In genomic region chr3:11634974-11635612, GRCh38 we compare ENCODE assay signal across 14 cellular contexts. TPM values are rescaled to one million over a fixed set of nuclear protein-coding genes. Genes with fewer than 3 reads are reported as not detected.
DNase-seq lines count a peak whose midpoint lies in the region; ATAC-seq and TF ChIP-seq lines count a peak whose summit lies in the region.
"Had no signal": no experiment of that assay in that cellular context is flagged by ENCODE, and none has a peak within 500 bp of the region (broad histone marks: within the 10 kb centered on the region; RNA-seq: fewer than 3 reads in every experiment).

No MANE protein-coding gene starts in this region.

- no peak overlapping the region for H3K27ac ChIP-seq in BLaER1
- H3K27ac ChIP-seq in esophagus muscularis mucosa (replicated peaks in 1 of 4): peak overlapping the region; percentile 62 to 93 (median 90)
- no peak overlapping the region for H3K27ac ChIP-seq in trophoblast cell (ENCODE audit: low read depth, low read length)

- peaks cover 9% of the 10 kb centered on the region for H3K36me3 Mint-ChIP-seq in activated T-helper 17 cell treated with anti-CD3 and anti-CD28 coated beads, Interleukin-2, amount 50 U/mL, for 72 hours (ENCODE audit: low read depth)

- H3K27ac Mint-ChIP-seq in activated T-helper 17 cell treated with anti-CD3 and anti-CD28 coated beads, Interleukin-2, amount 50 U/mL, for 72 hours: no peak overlapping the region

- H4K20me1 ChIP-seq in BLaER1 (peaks cover 100% of the 10 kb centered on the region), Loucy (ENCODE audit: insufficient read depth, low read length, poor library complexity, severe bottlenecking) (peaks cover 99% of the 10 kb centered on the region)

- no peak overlapping the region for H2AFZ ChIP-seq in Loucy (ENCODE audit: low read length)
- no peak overlapping the region for H2AFZ ChIP-seq in trophoblast cell (ENCODE audit: insufficient read depth, low read length, poor library complexity)

- H2AK5ac ChIP-seq in trophoblast cell (ENCODE audit: low read length): no peak overlapping the region

- no peak overlapping the region for H3K23ac ChIP-seq in trophoblast cell (ENCODE audit: low read length)

- H3K4me1 ChIP-seq in BLaER1 (peaks cover 73% of the 10 kb centered on the region), Loucy (ENCODE audit: insufficient read depth, low read length, poor library complexity, severe bottlenecking) (peaks cover 80% of the 10 kb centered on the region), esophagus muscularis mucosa (peaks cover 88 to 100% (median 100%) of the 10 kb centered on the region in 4 donors), trophoblast cell (ENCODE audit: control insufficient read depth in 1 of 2, insufficient read depth in 2 of 2, low read length in 2 of 2) (peaks cover 12 to 15% of the 10 kb centered on the region in 2 experiments)

- H3K4me2 ChIP-seq in BLaER1 (peak overlapping the region; percentile 25), Loucy (ENCODE audit: low read depth, low read length, poor library complexity, severe bottlenecking) (peak overlapping the region; percentile 97), trophoblast cell (ENCODE audit: low read length) (no peak overlapping the region)

- H3K36me3 ChIP-seq in BLaER1 (peaks cover 61% of the 10 kb centered on the region), Loucy (ENCODE audit: insufficient read depth, low read length) (peaks cover 8% of the 10 kb centered on the region; the same call in 1 of the 2 replicates), esophagus muscularis mucosa (no peaks in the 10 kb centered on the region), trophoblast cell (ENCODE audit: control insufficient read depth in 1 of 2, insufficient read depth in 2 of 2, low read length in 2 of 2) (peaks cover 0 to 2% of the 10 kb centered on the region in 2 experiments)
- H3K36me3 ChIP-seq: BE2C had no signal

- no peaks in the 10 kb centered on the region for H3K9me3 Mint-ChIP-seq in activated T-helper 17 cell treated with anti-CD3 and anti-CD28 coated beads, Interleukin-2, amount 50 U/mL, for 72 hours

- no peak overlapping the region for H3K4me3 ChIP-seq in BLaER1
- peak overlapping the region; percentile 85 for H3K4me3 ChIP-seq in Loucy (ENCODE audit: low read length, poor library complexity, severe bottlenecking)
- H3K4me3 ChIP-seq in esophagus muscularis mucosa: no peak overlapping the region
- H3K4me3 ChIP-seq in trophoblast cell (ENCODE audit: low read depth, low read length): no peak overlapping the region
- H3K4me3 ChIP-seq: GM12878 had no signal

- no peak overlapping the region for H4K8ac ChIP-seq in trophoblast cell (ENCODE audit: low read depth, low read length)

- H2BK12ac ChIP-seq in trophoblast cell (ENCODE audit: low read length): no peak overlapping the region

- peaks cover 100% of the 10 kb centered on the region for H3K79me2 ChIP-seq in Loucy (ENCODE audit: insufficient read depth, low read length)
- H3K79me2 ChIP-seq in trophoblast cell (ENCODE audit: control insufficient read depth, insufficient read depth, low read length, poor library complexity): peaks cover 16% of the 10 kb centered on the region

- H3K27me3 Mint-ChIP-seq in activated T-helper 17 cell treated with anti-CD3 and anti-CD28 coated beads, Interleukin-2, amount 50 U/mL, for 72 hours: no peaks in the 10 kb centered on the region

- H3K27me3 ChIP-seq in BLaER1: no peaks in the 10 kb centered on the region
- no peaks in the 10 kb centered on the region for H3K27me3 ChIP-seq in Loucy (ENCODE audit: insufficient read depth, low read length, poor library complexity, severe bottlenecking)
- H3K27me3 ChIP-seq in esophagus muscularis mucosa: no peaks in the 10 kb centered on the region
- no peaks in the 10 kb centered on the region for H3K27me3 ChIP-seq in trophoblast cell (ENCODE audit: insufficient read depth, low read length)
- H3K27me3 ChIP-seq: BE2C had no signal

- H3K4ac ChIP-seq in trophoblast cell (ENCODE audit: low read depth, low read length): peak overlapping the region; percentile 33

- H3K9ac ChIP-seq in BLaER1 (no peak overlapping the region), Loucy (ENCODE audit: low read depth, low read length, poor library complexity, severe bottlenecking) (peak overlapping the region; percentile 67), trophoblast cell (ENCODE audit: low read length) (no peak overlapping the region)

- ATAC-seq in activated T-helper 17 cell treated with anti-CD3 and anti-CD28 coated beads, Interleukin-2, amount 50 U/mL, for 72 hours (replicated peaks): no peak
- no peak for ATAC-seq in HG03159 (IDR thresholded peaks at IDR 0.05; ENCODE audit: unreplicated experiment)
- ATAC-seq: GM12878 had no signal

- TF ChIP-seq CTCF in Loucy (conservative IDR thresholded peaks at IDR 0.05; ENCODE audit: low read length) (no peak), esophagus muscularis mucosa (IDR thresholded peaks at IDR 0.05) (no peak)

- H2BK120ac ChIP-seq in trophoblast cell (ENCODE audit: insufficient read depth, low read length, poor library complexity): no peak overlapping the region

- no peak overlapping the region for H2BK5ac ChIP-seq in trophoblast cell (ENCODE audit: low read depth, low read length, poor library complexity)

- no peak overlapping the region for H3K14ac ChIP-seq in trophoblast cell (ENCODE audit: low read length)

- peaks cover 46% of the 10 kb centered on the region for H3K4me1 Mint-ChIP-seq in activated T-helper 17 cell treated with anti-CD3 and anti-CD28 coated beads, Interleukin-2, amount 50 U/mL, for 72 hours

- no peak for TF ChIP-seq EP300 in esophagus muscularis mucosa (IDR thresholded peaks at IDR 0.05)

- H3K9me3 ChIP-seq in BLaER1 (peaks cover 11% of the 10 kb centered on the region), Loucy (ENCODE audit: insufficient read depth, low read depth, low read length) (no peaks in the 10 kb centered on the region), esophagus muscularis mucosa (no peaks in the 10 kb centered on the region), trophoblast cell (ENCODE audit: insufficient read depth, low read depth, low read length) (no peaks in the 10 kb centered on the region)
- H3K9me3 ChIP-seq: BE2C had no signal

- no peak overlapping the region for H4K12ac ChIP-seq in trophoblast cell (ENCODE audit: low read depth, low read length)

- H3F3A ChIP-seq in Loucy (ENCODE audit: low read depth): no peaks in the 10 kb centered on the region

- H3K18ac ChIP-seq in trophoblast cell (ENCODE audit: low read length): no peak overlapping the region

- H4K91ac ChIP-seq in trophoblast cell (ENCODE audit: low read depth, low read length): no peak overlapping the region

- DNase-seq in esophagus muscularis mucosa (ENCODE audit: extremely low spot score): peak; percentile 45
- DNase-seq in trophoblast cell: no peak
- DNase-seq in SHP77 (lab: John Stamatoyannopoulos, UW): no peak
- DNase-seq in ureter (ENCODE audit: low spot score): no peak
- DNase-seq: activated CD4-positive, alpha-beta T cell treated with anti-CD3 and anti-CD28 coated beads for 48 hours; activated naive CD4-positive, alpha-beta T cell treated with Interleukin-2 at 50 U/mL for 16 hours; BE2C; occipital lobe; OCI-M1 had no signal

- H3K79me1 ChIP-seq in trophoblast cell (ENCODE audit: low read length): no peaks in the 10 kb centered on the region

- intact Hi-C loops in esophagus muscularis mucosa (cut with DNase I): no loop called here

- TF ChIP-seq POLR2A in esophagus muscularis mucosa (IDR thresholded peaks at IDR 0.05; ENCODE audit: low read depth): no peak

- no peaks in the 10 kb centered on the region for H3K9me2 ChIP-seq in Loucy (replicated peaks; ENCODE audit: low read depth, low read length)

- 41% methylated on average over 4 of the region's 4 CpGs for WGBS in esophagus muscularis mucosa
- no CpG with 5 or more reads among the region's 4 CpGs for WGBS in trophoblast cell (ENCODE audit: extremely low coverage, insufficient coverage, insufficient read length)

- no peak overlapping the region for H3K4me3 Mint-ChIP-seq in activated T-helper 17 cell treated with anti-CD3 and anti-CD28 coated beads, Interleukin-2, amount 50 U/mL, for 72 hours

RNA-seq across cellular contexts. Expression of gene VGLL4, which starts 8.6 kb away (rescaled TPM):
- 100 to 1,000 TPM in 1 of 4 donors, 10 to 100 TPM in 3; 51.5 to 222 (median 80.7) TPM for total RNA-seq in esophagus muscularis mucosa
- polyA plus RNA-seq in trophoblast cell (2013): 44.1 and 47.0 TPM in 2 replicates
- total RNA-seq in activated T-helper 17 cell treated with anti-CD3 and anti-CD28 coated beads, Interleukin-2, amount 50 U/mL, for 72 hours: 10 to 100 TPM; 34.3 to 42.4 TPM
- total RNA-seq in ureter: 88.3 TPM

Comparison
In these comparisons a context has a peak if more than half of its experiments do, and no peak if none do; other contexts are left out.
1. H3K27ac ChIP-seq: peak in esophagus muscularis mucosa (4 of 4); none in BLaER1 (single experiment) and trophoblast cell (single experiment).